Comparison of ENCODE assay signal across 12 cellular contexts in the genomic region with DNA sequence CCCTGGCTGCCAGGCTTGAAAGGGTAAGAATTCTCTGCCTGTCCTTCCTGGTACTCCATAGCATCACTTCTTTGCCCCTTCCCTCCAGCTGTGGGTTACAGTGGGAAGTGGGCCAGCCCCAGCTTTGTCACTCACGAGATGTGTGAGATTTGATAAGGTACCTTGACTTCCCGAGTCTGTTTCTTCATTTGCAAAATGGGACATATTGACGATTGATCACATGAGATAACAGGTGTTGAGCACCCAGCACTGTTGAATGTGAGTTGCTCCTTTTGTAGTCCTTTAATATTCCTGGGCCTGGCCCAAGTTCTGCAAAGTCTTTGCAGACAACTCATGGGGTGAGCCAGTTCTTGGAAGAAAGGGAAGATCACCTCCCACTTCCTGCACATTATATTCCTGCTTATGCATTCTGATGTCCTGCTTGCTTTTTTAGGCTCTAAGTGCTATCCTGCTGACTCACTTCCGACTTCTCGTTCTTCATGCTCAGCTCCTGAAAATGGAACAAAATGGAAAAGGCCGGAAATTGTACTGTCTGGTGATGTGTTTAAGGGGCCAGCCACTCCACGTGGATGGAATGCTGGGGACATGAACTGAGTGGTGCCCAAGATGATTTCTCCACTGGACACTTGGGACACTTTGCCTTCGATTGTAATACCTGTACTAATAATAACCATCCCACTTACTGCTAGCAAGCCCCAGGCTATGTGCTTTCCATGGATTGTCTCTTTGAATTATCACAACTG. TPM values are rescaled to one million over a fixed set of nuclear protein-coding genes. Genes with fewer than 3 reads are reported as not detected.
DNase-seq lines count a peak whose midpoint lies in the region; ATAC-seq and TF ChIP-seq lines count a peak whose summit lies in the region.
"Had no signal": no experiment of that assay in that cellular context is flagged by ENCODE, and none has a peak within 500 bp of the region (broad histone marks: within the 10 kb centered on the region; RNA-seq: fewer than 3 reads in every experiment).

No MANE protein-coding gene starts in this region.

- H3K79me2 ChIP-seq in OCI-LY7 (ENCODE audit: insufficient read depth, low read depth, low read length) = no peaks in the 10 kb centered on the region

- no peaks in the 10 kb centered on the region for H3K9me3 ChIP-seq in OCI-LY7 (ENCODE audit: low read length)
- H3K9me3 ChIP-seq: neutrophil had no signal

- no peak overlapping the region for H2AFZ ChIP-seq in OCI-LY7 (ENCODE audit: low read length)

- H3K4me1 ChIP-seq in OCI-LY7 (ENCODE audit: insufficient read depth, low read length, poor library complexity, severe bottlenecking) = no peaks in the 10 kb centered on the region

- no peak overlapping the region for H3K4me2 ChIP-seq in OCI-LY7 (ENCODE audit: low read length)

- DNase-seq in BJ (ENCODE audit: low read depth) (peak; percentile 60), NCI-H226 (peak; percentile 95), lung microvascular endothelial cell (ENCODE audit: low read depth in 2 of 2) (peak; percentile 66 to 95), OCI-LY7 (ENCODE audit: low spot score) (no peak), NCI-H187 (lab: John Stamatoyannopoulos, UW) (no peak)
- DNase-seq: DMS79, NCI-H187 treated with DMSO at 0.1 percent for 48 hours, T-helper 17 cell had no signal

- peak overlapping the region; percentile 49 for H3K27ac ChIP-seq in cingulate gyrus (ENCODE audit: low read depth, low read length)
- H3K27ac ChIP-seq in OCI-LY7 (ENCODE audit: low read depth, low read length, poor library complexity, severe bottlenecking) = no peak overlapping the region
- H3K27ac ChIP-seq: neutrophil had no signal

- H3K4me3 ChIP-seq in BJ (ENCODE audit: low read depth, low read length) (no peak overlapping the region), OCI-LY7 (ENCODE audit: low read depth, low read length, poor library complexity, severe bottlenecking) (no peak overlapping the region)

- CTCF ChIA-PET in BJ (lab: Yijun Ruan, JAX) = interaction anchor here (1.1 kb wide), 1 partner anchor 142 kb away, joined by 4 read pairs; no protein-coding TSS in a partner anchor
- CTCF ChIA-PET in OCI-LY7 (lab: Charles Lee; ENCODE audit: unreplicated experiment) = no interaction called here

- POLR2A ChIA-PET in BJ (lab: Charles Lee) (no interaction called here), OCI-LY7 (lab: Charles Lee) (interaction anchor here (0.7 kb wide), 1 partner anchor 46 kb away, joined by 3 read pairs; no protein-coding TSS in a partner anchor)

- no peaks in the 10 kb centered on the region for H3K27me3 ChIP-seq in BJ (ENCODE audit: control insufficient read depth, insufficient read depth, low read length)

- no peaks in the 10 kb centered on the region for H3K9me2 ChIP-seq in OCI-LY7 (ENCODE audit: insufficient read depth, low read length)

- ATAC-seq in GM21423 (IDR thresholded peaks at IDR 0.05; ENCODE audit: unreplicated experiment) (no peak), GM18861 (IDR thresholded peaks at IDR 0.05; ENCODE audit: unreplicated experiment) (no peak)
- ATAC-seq: T-helper 17 cell had no signal

- H4K20me1 ChIP-seq in OCI-LY7 (ENCODE audit: insufficient read depth, low read length) = no peaks in the 10 kb centered on the region

- no TSS peak for BruUV-seq in OCI-LY7 (replicated peaks; lab: Mats Ljungman, UMichigan)

- intact Hi-C loops in OCI-LY7 (cut with micrococcal nuclease; ENCODE audit: unreplicated experiment) = no loop called here

- TF ChIP-seq CTCF in BJ (IDR thresholded peaks at IDR 0.05; ENCODE audit: insufficient read depth, low read depth, low read length) (no peak), OCI-LY7 (conservative IDR thresholded peaks at IDR 0.05; ENCODE audit: low read length) (no peak)

- H3K36me3 ChIP-seq in BJ (ENCODE audit: control insufficient read depth, insufficient read depth, low read length) (no peaks in the 10 kb centered on the region), OCI-LY7 (ENCODE audit: insufficient read depth, low read length) (no peaks in the 10 kb centered on the region)
- H3K36me3 ChIP-seq: neutrophil had no signal

RNA-seq across cellular contexts. Expression of gene NLK, which starts 8.3 kb away (rescaled TPM):
- 16.5 and 25.1 TPM in 2 replicates for polyA plus RNA-seq in BJ (2011; rRNA removed)
- polyA minus RNA-seq in BJ (2011; rRNA and poly(A)+ RNA removed) = 32.6 and 54.4 TPM in 2 replicates
- 24.6 and 31.9 TPM in 2 replicates for total RNA-seq in lung microvascular endothelial cell
- total RNA-seq in OCI-LY7 (2014; rRNA removed; shearing (Covaris generic)) = 18.1 and 23.3 TPM in 2 replicates
- 27.8 and 31.1 TPM in 2 replicates for total RNA-seq in OCI-LY7 (2022)

Comparison
In these comparisons a context has a peak if more than half of its experiments do, and no peak if none do; other contexts are left out.
1. DNase-seq: peak in BJ (single experiment), NCI-H226 (single experiment) and lung microvascular endothelial cell (2 of 2); none in OCI-LY7 (single experiment) and NCI-H187 (0 of 2).